ENCODE assay signal across 22 cellular contexts in the genomic region with DNA sequence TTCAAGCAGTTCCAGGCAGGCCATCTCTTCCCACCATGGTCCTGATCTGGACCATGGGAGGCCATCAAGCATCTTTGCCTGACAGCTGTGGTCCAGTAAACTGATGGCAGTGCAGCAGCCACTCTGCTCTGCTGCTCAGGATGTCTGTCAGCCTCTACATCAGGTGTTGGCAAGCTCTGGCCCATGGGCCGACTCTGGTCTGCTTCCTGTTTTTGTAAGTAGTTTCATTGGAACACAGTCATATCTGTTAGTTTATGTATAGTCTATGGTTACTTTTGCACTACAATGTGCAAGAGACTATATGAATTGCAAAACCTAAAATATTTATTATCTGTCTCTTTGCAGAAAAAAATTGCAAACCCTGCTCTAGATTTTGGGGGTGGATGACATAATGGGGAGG.
DNase-seq lines count a peak whose midpoint lies in the region; ATAC-seq and TF ChIP-seq lines count a peak whose summit lies in the region.
"Had no signal": no experiment of that assay in that cellular context is flagged by ENCODE, and none has a peak within 500 bp of the region (broad histone marks: within the 10 kb centered on the region; RNA-seq: fewer than 3 reads in every experiment).

No MANE protein-coding gene starts in this region.

- no peak for TF ChIP-seq CTCF in heart right ventricle (IDR thresholded peaks at IDR 0.05)

- 39 to 62% methylated on average over 1 of the region's 1 CpG for WGBS in heart right ventricle, 2 donors

- ATAC-seq in GM18505 (IDR thresholded peaks at IDR 0.05; ENCODE audit: unreplicated experiment) (peak; percentile 81), GM21390 (IDR thresholded peaks at IDR 0.05; ENCODE audit: unreplicated experiment) (peak; percentile 54), HG02970 (IDR thresholded peaks at IDR 0.05; ENCODE audit: low FRiP score, unreplicated experiment) (peak; percentile 57), HG03558 (IDR thresholded peaks at IDR 0.05; ENCODE audit: extremely low read depth, unreplicated experiment) (peak; percentile 69), HG03571 (IDR thresholded peaks at IDR 0.05; ENCODE audit: unreplicated experiment) (no peak), heart right ventricle (no peak)
- ATAC-seq: HCT116, natural killer cell, Panc1, sciatic nerve had no signal

- H3K9me3 ChIP-seq in heart right ventricle: no peaks in the 10 kb centered on the region
- H3K9me3 ChIP-seq: colonic mucosa, SJSA1, testis had no signal

- no peaks in the 10 kb centered on the region for H3K4me1 ChIP-seq in heart right ventricle
- H3K4me1 ChIP-seq: colonic mucosa, SJSA1, testis had no signal

- no peaks in the 10 kb centered on the region for H3K36me3 ChIP-seq in heart right ventricle
- H3K36me3 ChIP-seq: colonic mucosa, SJSA1, WERI-Rb-1 had no signal

- H3K27me3 ChIP-seq in heart right ventricle: peaks cover 0 to 4% (median 0%) of the 10 kb centered on the region in 7 donors
- H3K27me3 ChIP-seq: colonic mucosa, SJSA1, testis had no signal

- TF ChIP-seq POLR2A in GM18505 (IDR thresholded peaks at IDR 0.05; ENCODE audit: borderline replicate concordance, extremely low read depth, insufficient read depth, insufficient read length): no peak

- no peak overlapping the region for H3K4me3 ChIP-seq in heart right ventricle
- H3K4me3 ChIP-seq: colonic mucosa, SJSA1, testis had no signal

- DNase-seq in caudate nucleus (lab: John Stamatoyannopoulos, UW) (no peak), substantia nigra (lab: John Stamatoyannopoulos, UW) (no peak), heart right ventricle (no peak)
- DNase-seq: activated CD4-positive, alpha-beta T cell treated with anti-CD3 and anti-CD28 coated beads, Interleukin-2, amount 50 U/mL, for 4 hours; activated effector memory CD4-positive, alpha-beta T cell treated with anti-CD3 and anti-CD28 coated beads, Interleukin-2, amount 50 U/mL, for 16 hours; colonic mucosa; COR-L47; endodermal cell; natural killer cell; NCI-H1694; NCI-H774; testis; WERI-Rb-1 had no signal

- intact Hi-C loops in heart right ventricle (cut with DNase I): no loop called here

- H3K27ac ChIP-seq in caudate nucleus (ENCODE audit: low read depth, low read length) (no peak overlapping the region), substantia nigra (ENCODE audit: low read depth, low read length, poor library complexity, severe bottlenecking) (no peak overlapping the region), heart right ventricle (no peak overlapping the region)
- H3K27ac ChIP-seq: colonic mucosa, SJSA1, testis, WERI-Rb-1 had no signal

Comparison
In these comparisons a context has a peak if more than half of its experiments do, and no peak if none do; other contexts are left out.
1. ATAC-seq: peak in GM18505 (single experiment), GM21390 (single experiment), HG02970 (single experiment) and HG03558 (single experiment); none in HG03571 (single experiment) and heart right ventricle (0 of 8).